In the genomic region with DNA sequence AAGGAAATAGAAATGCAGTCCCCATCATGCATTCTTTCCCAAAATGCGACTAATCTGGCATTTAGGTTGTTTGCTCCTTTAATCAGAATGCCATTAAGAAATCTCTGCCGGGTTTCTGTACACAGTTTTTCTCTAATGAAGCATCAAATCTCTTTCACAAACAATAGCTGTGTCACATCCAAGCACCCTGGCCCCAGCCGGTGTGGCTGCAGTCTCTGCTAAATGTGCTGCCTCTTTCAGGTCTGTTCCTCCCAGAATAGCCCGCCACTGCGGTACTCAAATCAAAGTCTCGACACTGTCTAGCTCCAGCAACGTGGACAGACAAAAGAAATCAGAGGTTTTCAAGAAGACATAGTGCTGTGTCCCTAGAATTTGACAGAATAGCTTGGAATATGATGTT, we compare ENCODE assay signal across 24 cellular contexts.
DNase-seq lines count a peak whose midpoint lies in the region; ATAC-seq, FAIRE-seq and TF ChIP-seq lines count a peak whose summit lies in the region.
"Had no signal": no experiment of that assay in that cellular context is flagged by ENCODE, and none has a peak within 500 bp of the region (broad histone marks: within the 10 kb centered on the region; RNA-seq: fewer than 3 reads in every experiment).

No MANE protein-coding gene starts in this region.

- H3K27ac Mint-ChIP-seq in T-cell: no peak overlapping the region
- no peak overlapping the region for H3K27ac Mint-ChIP-seq in WTC11
- H3K27ac Mint-ChIP-seq: CD14-positive monocyte, GM23338 had no signal

- H3K36me3 ChIP-seq in ACC112 (ENCODE audit: insufficient read depth, low read length) (no peaks in the 10 kb centered on the region), pancreas (no peaks in the 10 kb centered on the region)
- H3K36me3 ChIP-seq: HAP-1, Peyer's patch, SJCRH30 had no signal

- POLR2A ChIA-PET in T-cell (lab: Charles Lee) (no interaction called here), WTC11 (lab: Charles Lee) (no interaction called here)

- H3K4me3 Mint-ChIP-seq in T-cell (no peak overlapping the region), WTC11 (no peak overlapping the region)
- H3K4me3 Mint-ChIP-seq: CD14-positive monocyte, GM23338 had no signal

- CTCF ChIA-PET in T-cell (lab: Charles Lee) (no interaction called here), WTC11 (lab: Charles Lee) (interaction anchor here (1.3 kb wide), 1 partner anchor 120 kb away, joined by 3 read pairs; no protein-coding TSS in a partner anchor)

- DNase-seq in NCI-H69 (lab: John Stamatoyannopoulos, UW) (peak; percentile 50), pancreas (peak in 1 of 6 donors; percentile 10), T-cell (no peak), foreskin fibroblast (no peak), WTC11 (ENCODE audit: low spot score) (no peak)
- DNase-seq: 8988T, DMS53, GF-D8, MM.1S, NCI-H1048, NCI-H1417 treated with DMSO at 0.1 percent for 48 hours, NCI-H1930, NCI-H510A treated with DMSO at 0.1 percent for 48 hours, NCI-H774, Peyer's patch, SJCRH30 had no signal

- H3K4me1 Mint-ChIP-seq in T-cell: peaks cover 0 to 2% (median 0%) of the 10 kb centered on the region in 3 donors
- peaks cover 33% of the 10 kb centered on the region for H3K4me1 Mint-ChIP-seq in WTC11

- ATAC-seq in pancreas (peak in 3 of 4 donors; percentile 18 to 84 (median 68)), GM19455 (IDR thresholded peaks at IDR 0.05; ENCODE audit: unreplicated experiment) (no peak), T-cell (replicated peaks in 1 of 4) (no peak), WTC11 (no peak)
- ATAC-seq: GM23338, K562 had no signal

- FAIRE-seq in islet of Langerhans (lab: Jason Lieb, UNC) (peak; percentile 95), pancreas (lab: Jason Lieb, UNC) (no peak)
- FAIRE-seq: D721Med had no signal

- intact Hi-C loops in pancreas (cut with DNase I): no loop called here

- H3K4me3 ChIP-seq in ACC112 (ENCODE audit: low read depth, low read length) (no peak overlapping the region), pancreas (no peak overlapping the region), foreskin fibroblast (ENCODE audit: low read depth in 1 of 2, low read length in 2 of 2) (no peak overlapping the region)
- H3K4me3 ChIP-seq: GM23338, HAP-1, K562, Peyer's patch, SJCRH30 had no signal

- WGBS in pancreas, 2 donors: 75 to 80% methylated on average over 7 of the region's 7 CpGs

- H3K9me3 ChIP-seq in pancreas: no peaks in the 10 kb centered on the region
- H3K9me3 ChIP-seq: HAP-1, Peyer's patch, SJCRH30 had no signal

- peak overlapping the region; percentile 17; the same call in 1 of the 2 replicates for H3K27ac ChIP-seq in ACC112 (ENCODE audit: low read depth, low read length)
- H3K27ac ChIP-seq in pancreas: no peak overlapping the region
- H3K27ac ChIP-seq: Peyer's patch, SJCRH30 had no signal

- TF ChIP-seq CTCF in pancreas (IDR thresholded peaks at IDR 0.05) (no peak), foreskin fibroblast (IDR thresholded peaks at IDR 0.05; ENCODE audit: low read depth, low read length) (no peak), WTC11 (IDR thresholded peaks at IDR 0.05) (no peak)

- H3K4me1 ChIP-seq in ACC112 (ENCODE audit: control insufficient read depth, insufficient read depth, low read length, unreplicated experiment): peaks cover 63% of the 10 kb centered on the region
- no peaks in the 10 kb centered on the region for H3K4me1 ChIP-seq in pancreas
- H3K4me1 ChIP-seq: HAP-1, Peyer's patch had no signal

- no peaks in the 10 kb centered on the region for H3K79me2 ChIP-seq in ACC112 (ENCODE audit: control insufficient read depth, insufficient read depth, low read length, unreplicated experiment)

- no peaks in the 10 kb centered on the region for H3K36me3 Mint-ChIP-seq in T-cell
- H3K36me3 Mint-ChIP-seq in WTC11: no peaks in the 10 kb centered on the region
- H3K36me3 Mint-ChIP-seq: CD14-positive monocyte had no signal

- peaks cover 0 to 5% of the 10 kb centered on the region in 2 donors for H3K27me3 Mint-ChIP-seq in T-cell
- H3K27me3 Mint-ChIP-seq in WTC11 (ENCODE audit: low read depth): no peaks in the 10 kb centered on the region; the same call in 1 of the 2 replicates

- no peaks in the 10 kb centered on the region for H3K27me3 ChIP-seq in ACC112 (ENCODE audit: insufficient read depth, low read length)
- no peaks in the 10 kb centered on the region for H3K27me3 ChIP-seq in pancreas
- H3K27me3 ChIP-seq: Peyer's patch, SJCRH30 had no signal

- H2AFZ ChIP-seq in ACC112 (ENCODE audit: low read length, unreplicated experiment): no peak overlapping the region
- H2AFZ ChIP-seq: GM23338 had no signal

- no peaks in the 10 kb centered on the region for H3K9me3 Mint-ChIP-seq in T-cell
- peaks cover 5% of the 10 kb centered on the region; the same call in 1 of the 2 replicates for H3K9me3 Mint-ChIP-seq in WTC11
- H3K9me3 Mint-ChIP-seq: CD14-positive monocyte, GM23338 had no signal

TF ChIP-seq in WTC11, 78 proteins besides CTCF, POLR2A, EP300 and RAD21 (continues in another document):
- TF ChIP-seq ZNF281 (CRISPR knock-in tag; IDR thresholded peaks at IDR 0.05) (no peak), FOXP4 (CRISPR knock-in tag; IDR thresholded peaks at IDR 0.05) (no peak), NFYB (CRISPR knock-in tag; conservative IDR thresholded peaks at IDR 0.05; ENCODE audit: low read depth) (no peak), NR2C2 (CRISPR knock-in tag; IDR thresholded peaks at IDR 0.05) (no peak), JAZF1 (CRISPR knock-in tag; IDR thresholded peaks at IDR 0.05) (no peak), AFF4 (CRISPR knock-in tag; IDR thresholded peaks at IDR 0.05; ENCODE audit: borderline replicate concordance) (no peak)

Comparison
In these comparisons a context has a peak if more than half of its experiments do, and no peak if none do; other contexts are left out.
1. ATAC-seq: peak in pancreas (3 of 4); none in GM19455 (single experiment), T-cell (0 of 4) and WTC11 (single experiment).